Comparison of ENCODE assay signal across 24 cellular contexts in genomic region chr6:139429559-139430150, GRCh38. TPM values are rescaled to one million over a fixed set of nuclear protein-coding genes. Genes with fewer than 3 reads are reported as not detected.
DNase-seq lines count a peak whose midpoint lies in the region; ATAC-seq and TF ChIP-seq lines count a peak whose summit lies in the region.
"Had no signal": no experiment of that assay in that cellular context is flagged by ENCODE, and none has a peak within 500 bp of the region (broad histone marks: within the 10 kb centered on the region; RNA-seq: fewer than 3 reads in every experiment).

No MANE protein-coding gene starts in this region.

- WGBS in SK-N-SH (ENCODE audit: low lambda C conversion rate), result 57% methylated on average over 7 of the region's 7 CpGs

- no peak overlapping the region for H3K4me2 ChIP-seq in SK-N-SH
- H3K4me2 ChIP-seq: smooth muscle cell had no signal

- no peak overlapping the region for H2AFZ ChIP-seq in SK-N-SH (ENCODE audit: low read depth)

- no peak overlapping the region for H3K9ac ChIP-seq in SK-N-SH

- H3K9me3 ChIP-seq in SK-N-SH, result no peaks in the 10 kb centered on the region
- no peaks in the 10 kb centered on the region for H3K9me3 ChIP-seq in lower lobe of right lung
- H3K9me3 ChIP-seq: esophagus muscularis mucosa, gastrocnemius medialis had no signal

- no peak for TF ChIP-seq EP300 in SK-N-SH (IDR thresholded peaks at IDR 0.05; ENCODE audit: borderline replicate concordance in 1 of 2, low read depth in 1 of 2, low read length in 1 of 2)

- intact Hi-C loops in lower lobe of right lung (cut with DNase I), result no loop called here

- no peak for TF ChIP-seq CTCF in SK-N-SH (IDR thresholded peaks at IDR 0.05)
- TF ChIP-seq CTCF in lower lobe of right lung (IDR thresholded peaks at IDR 0.05), result no peak

- no peaks in the 10 kb centered on the region for H3K36me3 ChIP-seq in SK-N-SH (replicated peaks in 1 of 2; ENCODE audit: control insufficient read depth in 1 of 2, insufficient read depth in 2 of 2, low read length in 1 of 2)
- no peaks in the 10 kb centered on the region for H3K36me3 ChIP-seq in lower lobe of right lung
- H3K36me3 ChIP-seq: esophagus muscularis mucosa, gastrocnemius medialis had no signal

- no peaks in the 10 kb centered on the region for H3F3A ChIP-seq in SK-N-SH (replicated peaks; ENCODE audit: insufficient read depth)

- H4K20me1 ChIP-seq in SK-N-SH (ENCODE audit: insufficient read depth), result no peaks in the 10 kb centered on the region

- H3K27me3 ChIP-seq in SK-N-SH (ENCODE audit: insufficient read depth) (no peaks in the 10 kb centered on the region), lower lobe of right lung (ENCODE audit: low read depth) (no peaks in the 10 kb centered on the region)
- H3K27me3 ChIP-seq: esophagus muscularis mucosa, gastrocnemius medialis had no signal

- POLR2A ChIA-PET in SK-N-SH (lab: Yijun Ruan, JAX), result no interaction called here

- no peak for TF ChIP-seq RAD21 in SK-N-SH (IDR thresholded peaks at IDR 0.05; ENCODE audit: low read length)

- H3K4me3 ChIP-seq in SK-N-SH (ENCODE audit: low read depth in 2 of 2, low read length in 1 of 2) (no peak overlapping the region), lower lobe of right lung (no peak overlapping the region)
- H3K4me3 ChIP-seq: esophagus muscularis mucosa, gastrocnemius medialis, GM12878, smooth muscle cell had no signal

- H3K79me2 ChIP-seq in SK-N-SH (ENCODE audit: insufficient read depth), result no peaks in the 10 kb centered on the region

- peak; percentile 45 for ATAC-seq in SK-N-SH treated with all-trans-retinoic acid at 6 μM for 48 hours
- ATAC-seq in lower lobe of right lung, result peak; percentile 64 to 80
- ATAC-seq in HG03460 (IDR thresholded peaks at IDR 0.05; ENCODE audit: unreplicated experiment), result no peak
- ATAC-seq in HG03565 (IDR thresholded peaks at IDR 0.05; ENCODE audit: unreplicated experiment), result no peak
- ATAC-seq: gastrocnemius medialis, GM12878, T-cell had no signal

- CTCF ChIA-PET in SK-N-SH (lab: Yijun Ruan, JAX), result interaction anchor here (1.1 kb wide), 1 partner anchor 65 kb away, joined by 3 read pairs; no protein-coding TSS in a partner anchor

- H3K27ac ChIP-seq in SK-N-SH (ENCODE audit: low read depth in 2 of 2, low read length in 1 of 2) (no peak overlapping the region), lower lobe of right lung (peak overlapping the region; percentile 15)
- H3K27ac ChIP-seq: esophagus muscularis mucosa, gastrocnemius medialis had no signal

- H3K9me2 ChIP-seq in SK-N-SH, result no peaks in the 10 kb centered on the region

- H3K4me1 ChIP-seq in SK-N-SH (ENCODE audit: control insufficient read depth in 1 of 2, insufficient read depth in 2 of 2, low read depth in 1 of 2, low read length in 1 of 2), result no peaks in the 10 kb centered on the region; a peak in 1 of 4 replicates
- H3K4me1 ChIP-seq in lower lobe of right lung, result peaks cover 4% of the 10 kb centered on the region

- DNase-seq in SK-N-SH (no peak), SKM-1 treated with dmso at 0.1 percent for 144 hours (lab: John Stamatoyannopoulos, UW; ENCODE audit: unreplicated experiment) (peak; percentile 95), lower lobe of right lung (peak; percentile 53), HK-2 (ENCODE audit: unreplicated experiment) (no peak), NCI-H2107 (lab: John Stamatoyannopoulos, UW) (no peak)
- DNase-seq: 8988T; cerebellar nuclear complex; DMS79; gastrocnemius medialis; HFFc6; NCI-H1105 treated with DMSO at 0.1 percent for 48 hours; NCI-H2081; NCI-H510A treated with DMSO at 0.1 percent for 48 hours; occipital lobe; retina; stimulated activated CD4-positive, alpha-beta T cell treated with anti-CD3 and anti-CD28 coated beads, Interleukin-4, amount 100 ng/mL, for 1 hour; stimulated activated naive CD4-positive, alpha-beta T cell treated with Interleukin-2 at 50 U/mL for 16 hours; T-cell had no signal

TF ChIP-seq in SK-N-SH treated with all-trans-retinoic acid at 6 μM for 48 hours, 23 proteins besides CTCF, POLR2A, EP300 and RAD21:
- no peak for TF ChIP-seq TCF4 (CRISPR knock-in tag; IDR thresholded peaks at IDR 0.05; ENCODE audit: borderline replicate concordance)

TF ChIP-seq in SK-N-SH, 30 proteins besides CTCF, POLR2A, EP300 and RAD21 (continues in another document):
- TF ChIP-seq MEF2A (IDR thresholded peaks at IDR 0.05; ENCODE audit: borderline replicate concordance, low read depth) (no peak), CHD2 (IDR thresholded peaks at IDR 0.05; ENCODE audit: low read length, partially characterized antibody) (no peak), RCOR1 (IDR thresholded peaks at IDR 0.05; ENCODE audit: low read length) (no peak), GATA2 (CRISPR knock-in tag; IDR thresholded peaks at IDR 0.05) (no peak), REST (IDR thresholded peaks at IDR 0.05; ENCODE audit: low read depth, low read length) (no peak), ELF1 (IDR thresholded peaks at IDR 0.05) (no peak), FOXJ3 (CRISPR knock-in tag; IDR thresholded peaks at IDR 0.05) (no peak), TCF12 (IDR thresholded peaks at IDR 0.05) (no peak), MXI1 (IDR thresholded peaks at IDR 0.05; ENCODE audit: low read depth, low read length) (no peak), NRF1 (IDR thresholded peaks at IDR 0.05; ENCODE audit: low read depth, low read length) (no peak), USF1 (IDR thresholded peaks at IDR 0.05; ENCODE audit: borderline replicate concordance, low read depth) (no peak), TAF1 (IDR thresholded peaks at IDR 0.05; ENCODE audit: borderline replicate concordance, low read depth, low read length) (no peak), POLR2AphosphoS5 (IDR thresholded peaks at IDR 0.05; ENCODE audit: low read depth, low read length) (no peak), PBX3 (IDR thresholded peaks at IDR 0.05) (no peak), RXRA (IDR thresholded peaks at IDR 0.05; ENCODE audit: borderline replicate concordance, low read depth) (no peak), RFX5 (IDR thresholded peaks at IDR 0.05; ENCODE audit: low read length) (no peak), SMC3 (IDR thresholded peaks at IDR 0.05; ENCODE audit: low read depth, low read length) (no peak), JUND (IDR thresholded peaks at IDR 0.05) (no peak), ZBTB33 (IDR thresholded peaks at IDR 0.05; ENCODE audit: borderline replicate concordance, low read depth) (no peak)

RNA-seq across cellular contexts. Expression of gene CITED2, which starts 55.2 kb away (rescaled TPM):
- polyA plus RNA-seq in SK-N-SH (2012; rRNA removed), result 159 and 173 TPM in 2 replicates
- polyA plus RNA-seq in SK-N-SH (2012; cell fraction: cytosol; rRNA removed), result 133 and 135 TPM in 2 replicates
- polyA plus RNA-seq in SK-N-SH (2012; cell fraction: nucleus; rRNA removed), result 156 and 252 TPM in 2 replicates
- total RNA-seq in lower lobe of right lung, result 275 TPM

Comparison
In these comparisons a context has a peak if more than half of its experiments do, and no peak if none do; other contexts are left out.
1. ATAC-seq: peak in SK-N-SH treated with all-trans-retinoic acid at 6 μM for 48 hours (single experiment) and lower lobe of right lung (2 of 2); none in HG03460 (single experiment) and HG03565 (single experiment).
2. DNase-seq: peak in SKM-1 treated with dmso at 0.1 percent for 144 hours (single experiment) and lower lobe of right lung (single experiment); none in SK-N-SH (single experiment), HK-2 (single experiment) and NCI-H2107 (single experiment).